In the genomic region with DNA sequence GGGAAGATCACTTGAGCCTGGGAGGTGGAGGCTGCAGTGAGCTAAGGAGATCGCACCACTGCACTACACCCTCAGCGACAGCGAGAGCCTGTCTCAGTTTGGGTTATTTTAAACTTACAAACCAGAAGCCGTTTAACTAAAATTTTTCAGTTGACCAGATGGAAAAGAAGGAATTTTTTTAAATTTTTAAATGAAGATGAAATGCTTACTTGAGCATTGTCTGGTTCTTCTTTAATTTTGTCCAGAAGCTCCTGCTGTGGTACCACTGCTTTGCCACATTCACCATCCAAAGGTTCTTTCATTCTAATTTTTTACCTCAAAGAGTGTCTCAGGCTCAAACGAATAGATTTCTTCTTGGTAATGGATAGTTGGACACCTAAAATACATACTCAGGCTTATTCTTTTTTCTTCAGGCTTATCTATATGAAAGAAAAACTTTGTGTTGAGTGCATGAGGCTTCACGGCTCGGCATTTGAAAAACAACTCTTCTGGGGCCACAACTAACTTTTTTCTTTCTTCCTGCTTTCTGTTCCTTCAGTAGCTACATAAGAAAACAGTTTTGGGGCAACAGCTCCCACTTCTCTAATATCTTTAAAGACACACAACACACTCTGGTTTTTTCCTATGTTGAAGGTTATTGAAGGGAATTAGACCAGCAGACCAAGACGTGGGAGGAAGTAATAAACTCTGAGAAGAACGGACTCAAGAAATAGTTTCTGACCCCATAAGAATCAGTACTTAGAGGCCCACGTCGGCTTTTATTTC, we compare ENCODE assay signal across 1 cellular context.
TF ChIP-seq lines count a peak whose summit lies in the region.

No MANE protein-coding gene starts in this region.

TF ChIP-seq in HepG2, 621 proteins besides CTCF, POLR2A, EP300 and RAD21:
- TF ChIP-seq, protein P1, sequence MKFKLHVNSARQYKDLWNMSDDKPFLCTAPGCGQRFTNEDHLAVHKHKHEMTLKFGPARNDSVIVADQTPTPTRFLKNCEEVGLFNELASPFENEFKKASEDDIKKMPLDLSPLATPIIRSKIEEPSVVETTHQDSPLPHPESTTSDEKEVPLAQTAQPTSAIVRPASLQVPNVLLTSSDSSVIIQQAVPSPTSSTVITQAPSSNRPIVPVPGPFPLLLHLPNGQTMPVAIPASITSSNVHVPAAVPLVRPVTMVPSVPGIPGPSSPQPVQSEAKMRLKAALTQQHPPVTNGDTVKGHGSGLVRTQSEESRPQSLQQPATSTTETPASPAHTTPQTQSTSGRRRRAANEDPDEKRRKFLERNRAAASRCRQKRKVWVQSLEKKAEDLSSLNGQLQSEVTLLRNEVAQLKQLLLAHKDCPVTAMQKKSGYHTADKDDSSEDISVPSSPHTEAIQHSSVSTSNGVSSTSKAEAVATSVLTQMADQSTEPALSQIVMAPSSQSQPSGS (CRISPR knock-in tag; IDR thresholded peaks at IDR 0.05): no peak
- no peak for TF ChIP-seq ZMAT3 (CRISPR knock-in tag; conservative IDR thresholded peaks at IDR 0.05)
- TF ChIP-seq ZNF180 (CRISPR knock-in tag; IDR thresholded peaks at IDR 0.05; ENCODE audit: borderline replicate concordance, low read depth): no peak
- TF ChIP-seq CBX5 (CRISPR knock-in tag; IDR thresholded peaks at IDR 0.05; ENCODE audit: borderline replicate concordance): no peak
- TF ChIP-seq PCBP1 (IDR thresholded peaks at IDR 0.05; ENCODE audit: borderline replicate concordance, low read depth, low read length): no peak
- TF ChIP-seq HNRNPH1 (optimal IDR thresholded peaks at IDR 0.05; ENCODE audit: low read depth, low read length): no peak
- no peak for TF ChIP-seq ZNF598 (CRISPR knock-in tag; IDR thresholded peaks at IDR 0.05; ENCODE audit: borderline replicate concordance)
- TF ChIP-seq BORCS8-MEF2B (CRISPR knock-in tag; IDR thresholded peaks at IDR 0.05): no peak
- no peak for TF ChIP-seq ZNF121 (CRISPR knock-in tag; IDR thresholded peaks at IDR 0.05)
- no peak for TF ChIP-seq SRY (CRISPR knock-in tag; IDR thresholded peaks at IDR 0.05)
- TF ChIP-seq ZNF775 (CRISPR knock-in tag; IDR thresholded peaks at IDR 0.05; ENCODE audit: borderline replicate concordance): no peak
- no peak for TF ChIP-seq ZFP36L1 (CRISPR knock-in tag; IDR thresholded peaks at IDR 0.05)
- no peak for TF ChIP-seq ZNF878 (CRISPR knock-in tag; IDR thresholded peaks at IDR 0.05)
- TF ChIP-seq, protein P2, sequence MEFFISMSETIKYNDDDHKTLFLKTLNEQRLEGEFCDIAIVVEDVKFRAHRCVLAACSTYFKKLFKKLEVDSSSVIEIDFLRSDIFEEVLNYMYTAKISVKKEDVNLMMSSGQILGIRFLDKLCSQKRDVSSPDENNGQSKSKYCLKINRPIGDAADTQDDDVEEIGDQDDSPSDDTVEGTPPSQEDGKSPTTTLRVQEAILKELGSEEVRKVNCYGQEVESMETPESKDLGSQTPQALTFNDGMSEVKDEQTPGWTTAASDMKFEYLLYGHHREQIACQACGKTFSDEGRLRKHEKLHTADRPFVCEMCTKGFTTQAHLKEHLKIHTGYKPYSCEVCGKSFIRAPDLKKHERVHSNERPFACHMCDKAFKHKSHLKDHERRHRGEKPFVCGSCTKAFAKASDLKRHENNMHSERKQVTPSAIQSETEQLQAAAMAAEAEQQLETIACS (CRISPR knock-in tag; IDR thresholded peaks at IDR 0.05): no peak
- no peak for TF ChIP-seq YEATS2 (CRISPR knock-in tag; IDR thresholded peaks at IDR 0.05; ENCODE audit: borderline replicate concordance)
- TF ChIP-seq ZNF207 (IDR thresholded peaks at IDR 0.05; ENCODE audit: borderline replicate concordance): no peak
- TF ChIP-seq ZNF256 (CRISPR knock-in tag; conservative IDR thresholded peaks at IDR 0.05): no peak
